ENCODE assay signal across 11 cellular contexts in the genomic region with DNA sequence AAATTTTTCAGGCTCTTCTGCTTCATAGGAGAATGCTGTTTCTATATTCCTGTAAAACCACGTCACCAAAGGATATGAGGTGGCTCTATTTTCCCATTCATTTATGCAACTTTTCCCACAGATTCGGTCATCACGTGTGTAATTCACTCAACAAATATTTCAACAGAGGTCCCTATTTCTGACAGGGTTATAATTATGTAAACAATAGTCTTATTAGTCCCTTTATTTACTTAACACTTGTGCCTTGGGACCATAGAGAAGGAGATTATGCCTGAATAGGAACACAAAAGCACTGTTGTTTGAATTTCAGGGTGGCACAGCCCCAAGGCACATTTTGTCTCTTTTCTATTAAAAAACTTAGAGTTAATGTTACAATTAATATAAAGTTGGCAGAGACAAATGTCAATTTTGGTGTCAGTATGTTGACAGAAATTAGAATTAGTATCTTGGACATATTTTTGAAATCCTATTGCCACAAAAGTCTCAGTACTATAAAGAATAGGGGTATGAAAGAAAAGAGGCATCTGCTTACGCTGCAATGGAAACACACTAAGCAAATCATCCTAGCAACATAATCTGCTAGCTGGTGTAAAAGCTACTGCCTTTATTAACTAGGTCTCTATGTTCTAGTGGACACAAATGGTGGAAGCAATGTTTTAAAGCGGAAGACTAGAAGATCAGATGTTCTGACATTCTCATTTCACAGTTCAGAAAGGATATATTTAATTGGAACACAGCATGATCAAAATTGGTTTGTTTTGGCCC.
DNase-seq lines count a peak whose midpoint lies in the region; ATAC-seq and TF ChIP-seq lines count a peak whose summit lies in the region.
"Had no signal": no experiment of that assay in that cellular context is flagged by ENCODE, and none has a peak within 500 bp of the region (broad histone marks: within the 10 kb centered on the region; RNA-seq: fewer than 3 reads in every experiment).

No MANE protein-coding gene starts in this region.

- peak; percentile 69 for DNase-seq in DMS53 (lab: John Stamatoyannopoulos, UW)
- peak; percentile 88 for DNase-seq in NCI-H1105 treated with DMSO at 0.1 percent for 48 hours (lab: John Stamatoyannopoulos, UW)
- peak; percentile 75 for DNase-seq in amniotic epithelial cell (ENCODE audit: low read depth)
- no peak for DNase-seq in left lung
- no peak for DNase-seq in SK-N-DZ (ENCODE audit: low spot score)
- DNase-seq in naive thymus-derived CD4-positive, alpha-beta T cell, result no peak
- no peak for DNase-seq in effector memory CD4-positive, alpha-beta T cell
- no peak for DNase-seq in activated CD4-positive, alpha-beta T cell treated with anti-CD3 and anti-CD28 coated beads, Interleukin-2, amount 50 U/mL, for 4 hours
- DNase-seq: CD4-positive, CD25-positive, alpha-beta regulatory T cell; naive B cell had no signal

- CTCF ChIA-PET in naive thymus-derived CD4-positive, alpha-beta T cell (lab: Charles Lee), result no interaction called here

- peak; percentile 25 for ATAC-seq in left lung
- no peak for ATAC-seq in naive thymus-derived CD4-positive, alpha-beta T cell
- ATAC-seq: activated T-helper 17 cell treated with anti-CD3 and anti-CD28 coated beads, Interleukin-2, amount 50 U/mL, for 72 hours had no signal

- peaks cover 0 to 7% of the 10 kb centered on the region in 2 donors for H3K36me3 ChIP-seq in left lung
- H3K36me3 ChIP-seq in naive thymus-derived CD4-positive, alpha-beta T cell (ENCODE audit: control insufficient read depth in 2 of 3, insufficient read depth in 3 of 3, low read length in 3 of 3), result peaks cover 0 to 9% (median 0%) of the 10 kb centered on the region in 3 experiments
- peaks cover 3% of the 10 kb centered on the region for H3K36me3 ChIP-seq in effector memory CD4-positive, alpha-beta T cell (ENCODE audit: control insufficient read depth, insufficient read depth, low read length)

- no peaks in the 10 kb centered on the region for H3K9me3 Mint-ChIP-seq in naive thymus-derived CD4-positive, alpha-beta T cell
- H3K9me3 Mint-ChIP-seq: activated T-helper 17 cell treated with anti-CD3 and anti-CD28 coated beads, Interleukin-2, amount 50 U/mL, for 72 hours; CD4-positive, CD25-positive, alpha-beta regulatory T cell; naive B cell had no signal

- H3K27ac ChIP-seq in left lung, result no peak overlapping the region
- no peak overlapping the region for H3K27ac ChIP-seq in naive thymus-derived CD4-positive, alpha-beta T cell (ENCODE audit: low read depth, low read length)
- no peak overlapping the region for H3K27ac ChIP-seq in effector memory CD4-positive, alpha-beta T cell (ENCODE audit: insufficient read depth, low read length, poor library complexity, severe bottlenecking)

- H3K4me3 Mint-ChIP-seq in naive thymus-derived CD4-positive, alpha-beta T cell, result no peak overlapping the region
- H3K4me3 Mint-ChIP-seq: activated T-helper 17 cell treated with anti-CD3 and anti-CD28 coated beads, Interleukin-2, amount 50 U/mL, for 72 hours; CD4-positive, CD25-positive, alpha-beta regulatory T cell; naive B cell had no signal

- H3K36me3 Mint-ChIP-seq in naive thymus-derived CD4-positive, alpha-beta T cell, result peaks cover 0 to 27% (median 14%) of the 10 kb centered on the region in 5 donors

- TF ChIP-seq CTCF in left lung (IDR thresholded peaks at IDR 0.05), result no peak

- intact Hi-C loops in left lung (cut with DNase I), result no loop called here
- intact Hi-C loops in naive thymus-derived CD4-positive, alpha-beta T cell (cut with micrococcal nuclease), result no loop called here

- no peaks in the 10 kb centered on the region for H3K9me3 ChIP-seq in left lung
- H3K9me3 ChIP-seq in naive thymus-derived CD4-positive, alpha-beta T cell (ENCODE audit: control insufficient read depth in 2 of 3, low read length in 3 of 3), result no peaks in the 10 kb centered on the region
- H3K9me3 ChIP-seq in effector memory CD4-positive, alpha-beta T cell (ENCODE audit: control insufficient read depth, low read length), result no peaks in the 10 kb centered on the region

- H3K4me1 ChIP-seq in left lung, result peaks cover 0 to 8% of the 10 kb centered on the region in 2 donors
- no peaks in the 10 kb centered on the region for H3K4me1 ChIP-seq in naive thymus-derived CD4-positive, alpha-beta T cell (ENCODE audit: control insufficient read depth in 2 of 2, insufficient read depth in 2 of 2, low read length in 2 of 2)
- no peaks in the 10 kb centered on the region for H3K4me1 ChIP-seq in effector memory CD4-positive, alpha-beta T cell (ENCODE audit: control insufficient read depth, insufficient read depth, low read length, poor library complexity, severe bottlenecking)

- POLR2A ChIA-PET in naive thymus-derived CD4-positive, alpha-beta T cell (lab: Charles Lee), result no interaction called here

- H3K27ac Mint-ChIP-seq in naive thymus-derived CD4-positive, alpha-beta T cell, result no peak overlapping the region
- H3K27ac Mint-ChIP-seq: activated T-helper 17 cell treated with anti-CD3 and anti-CD28 coated beads, Interleukin-2, amount 50 U/mL, for 72 hours; CD4-positive, CD25-positive, alpha-beta regulatory T cell had no signal

- no peak overlapping the region for H3K4me3 ChIP-seq in left lung
- H3K4me3 ChIP-seq in naive thymus-derived CD4-positive, alpha-beta T cell (ENCODE audit: low read length), result no peak overlapping the region
- H3K4me3 ChIP-seq in effector memory CD4-positive, alpha-beta T cell (ENCODE audit: insufficient read depth, low read depth, low read length, poor library complexity, severe bottlenecking), result no peak overlapping the region

- peaks cover 0 to 2% (median 0%) of the 10 kb centered on the region in 7 donors for H3K4me1 Mint-ChIP-seq in naive thymus-derived CD4-positive, alpha-beta T cell
- H3K4me1 Mint-ChIP-seq: activated T-helper 17 cell treated with anti-CD3 and anti-CD28 coated beads, Interleukin-2, amount 50 U/mL, for 72 hours had no signal

- no peaks in the 10 kb centered on the region for H3K27me3 ChIP-seq in left lung
- H3K27me3 ChIP-seq in naive thymus-derived CD4-positive, alpha-beta T cell (ENCODE audit: control insufficient read depth in 2 of 2, insufficient read depth in 2 of 2, low read length in 2 of 2), result no peaks in the 10 kb centered on the region
- no peaks in the 10 kb centered on the region for H3K27me3 ChIP-seq in effector memory CD4-positive, alpha-beta T cell (replicated peaks; ENCODE audit: control insufficient read depth, insufficient read depth, low read length, poor library complexity, severe bottlenecking)

- H3K27me3 Mint-ChIP-seq in naive thymus-derived CD4-positive, alpha-beta T cell, result no peaks in the 10 kb centered on the region
- H3K27me3 Mint-ChIP-seq: activated T-helper 17 cell treated with anti-CD3 and anti-CD28 coated beads, Interleukin-2, amount 50 U/mL, for 72 hours; CD4-positive, CD25-positive, alpha-beta regulatory T cell; naive B cell had no signal

Comparison
In these comparisons a context has a peak if more than half of its experiments do, and no peak if none do; other contexts are left out.
1. DNase-seq: peak in DMS53 (single experiment), NCI-H1105 treated with DMSO at 0.1 percent for 48 hours (single experiment) and amniotic epithelial cell (single experiment); none in left lung (0 of 2), SK-N-DZ (single experiment), naive thymus-derived CD4-positive, alpha-beta T cell (0 of 9), effector memory CD4-positive, alpha-beta T cell (0 of 3) and activated CD4-positive, alpha-beta T cell treated with anti-CD3 and anti-CD28 coated beads, Interleukin-2, amount 50 U/mL, for 4 hours (0 of 2).